In the genomic region with DNA sequence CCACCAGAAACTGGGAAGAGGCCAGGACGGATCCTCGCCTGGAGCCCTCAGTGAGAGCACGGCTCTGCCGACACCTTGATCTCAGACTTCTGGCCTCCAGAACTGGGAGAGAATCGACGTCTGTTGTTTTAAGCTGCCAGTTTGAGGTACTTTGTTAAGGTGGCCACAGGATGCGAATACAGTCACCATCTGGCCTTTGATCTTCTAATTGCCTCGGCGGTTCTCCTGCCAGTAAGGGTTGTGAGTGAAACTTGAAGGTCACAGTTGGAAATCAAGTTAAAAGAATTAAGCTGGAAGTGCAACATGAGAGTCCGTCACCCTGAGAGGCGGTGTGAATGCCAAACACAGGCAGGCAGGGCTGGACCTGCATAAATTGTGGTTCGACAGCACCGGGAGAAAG, we compare ENCODE assay signal across 25 cellular contexts. TPM values are rescaled to one million over a fixed set of nuclear protein-coding genes. Genes with fewer than 3 reads are reported as not detected.
A peak's percentile ranks its signal among the peaks of the same experiment; 100 is the strongest.
DNase-seq lines count a peak whose midpoint lies in the region; FAIRE-seq and TF ChIP-seq lines count a peak whose summit lies in the region.
"Had no signal": no experiment of that assay in that cellular context is flagged by ENCODE, and none has a peak within 500 bp of the region (broad histone marks: within the 10 kb centered on the region; RNA-seq: fewer than 3 reads in every experiment).

No MANE protein-coding gene starts in this region.

- no peak overlapping the region for H4K5ac ChIP-seq in H1 (ENCODE audit: insufficient read length, low read depth, low read length)

- no peaks in the 10 kb centered on the region for H3K9me3 ChIP-seq in BLaER1
- H3K9me3 ChIP-seq in HUES48 (ENCODE audit: control insufficient read depth, insufficient read depth, low read length): no peaks in the 10 kb centered on the region
- H3K9me3 ChIP-seq in H1 (ENCODE audit: insufficient read depth in 2 of 2, low read depth in 1 of 2, low read length in 1 of 2): no peaks in the 10 kb centered on the region
- H3K9me3 ChIP-seq in osteoblast (ENCODE audit: low read depth, low read length): no peaks in the 10 kb centered on the region
- H3K9me3 ChIP-seq in adrenal gland (replicated peaks in 1 of 3): no peaks in the 10 kb centered on the region
- H3K9me3 ChIP-seq in SJCRH30 (replicated peaks): no peaks in the 10 kb centered on the region
- H3K9me3 ChIP-seq: A549, MG63 had no signal

- DNase-seq in H1 (ENCODE audit: low read depth in 1 of 2, low spot score in 2 of 2) (no peak), osteoblast (ENCODE audit: insufficient read length, low spot score, missing footprints) (peak; percentile 17), adrenal gland (no peak), SJCRH30 (no peak), GM13976 (ENCODE audit: low spot score) (no peak), islet precursor cell (no peak)
- DNase-seq: activated CD4-positive, alpha-beta T cell treated with anti-CD3 and anti-CD28 coated beads for 36 hours; activated CD8-positive, alpha-beta T cell treated with anti-CD3 and anti-CD28 coated beads, Interleukin-2, amount 10 ng/mL, durations not matched to agents 7 days and 5 days; activated naive CD4-positive, alpha-beta T cell treated with anti-CD3 and anti-CD28 coated beads, Interleukin-2, amount 50 U/mL, for 16 hours; amniotic stem cell; CD4-positive, alpha-beta memory T cell; GOT3; KG1; left ventricle myocardium superior; MG63; NCI-H1105; NCI-H187 treated with DMSO at 0.1 percent for 48 hours; NCI-H524 treated with DMSO at 0.1 percent for 48 hours; SHP77; stimulated activated CD4-positive, alpha-beta T cell treated with anti-CD3 and anti-CD28 coated beads, Interleukin-15, amount 100 ng/mL, for 24 hours had no signal

- TF ChIP-seq CTCF in H1 (IDR thresholded peaks at IDR 0.05; ENCODE audit: control extremely low read depth in 1 of 3, insufficient read depth in 1 of 3, low read depth in 1 of 3, low read length in 3 of 3): no peak
- TF ChIP-seq CTCF in osteoblast (IDR thresholded peaks at IDR 0.05; ENCODE audit: extremely low read depth, low read depth, low read length): no peak
- TF ChIP-seq CTCF in adrenal gland (IDR thresholded peaks at IDR 0.05): no peak
- TF ChIP-seq CTCF in GM13976 (IDR thresholded peaks at IDR 0.05; ENCODE audit: borderline replicate concordance, control extremely low read depth, extremely low read depth, insufficient read depth, missing control alignments): no peak

- POLR2A ChIA-PET in H1 (lab: Charles Lee; ENCODE audit: partially characterized antibody): no interaction called here

- no peak overlapping the region for H3K18ac ChIP-seq in H1 (ENCODE audit: extremely low read depth, low read length)

- 64% methylated on average over 13 of the region's 13 CpGs; no CpG with 5 or more reads in 1 of the 2 experiments for WGBS in H1 (ENCODE audit: extremely low coverage in 1 of 2, insufficient coverage in 1 of 2, insufficient read length in 1 of 2, insufficient replicate concordance in 2 of 2, low coverage in 1 of 2, low lambda C conversion rate in 2 of 2, missing lambda C conversion rate in 1 of 2), 2 experiments
- 79 to 89% (median 82%) methylated on average over 9 to 13 of the region's 13 CpGs for WGBS in adrenal gland, 4 donors

- no peak for TF ChIP-seq RAD21 in H1 (IDR thresholded peaks at IDR 0.05 in 1 of 2, conservative IDR thresholded peaks at IDR 0.05 in 1 of 2; ENCODE audit: low read depth in 2 of 2, low read length in 2 of 2)

- H3K79me1 ChIP-seq in H1 (ENCODE audit: low read depth, low read length): no peaks in the 10 kb centered on the region; the same call in 1 of the 2 replicates

- TF ChIP-seq POLR2A in H1 (IDR thresholded peaks at IDR 0.05; ENCODE audit: control extremely low read depth in 1 of 2, low read depth in 2 of 2, low read length in 2 of 2) (no peak), adrenal gland (IDR thresholded peaks at IDR 0.05) (no peak)

- H2BK12ac ChIP-seq in H1 (ENCODE audit: low read depth, low read length): no peak overlapping the region

- H3K4ac ChIP-seq in H1 (replicated peaks; ENCODE audit: insufficient read length, low read depth, low read length): no peak overlapping the region

- no peak overlapping the region for H4K91ac ChIP-seq in H1 (replicated peaks; ENCODE audit: insufficient read length, low read length)

- no peak overlapping the region for H3K14ac ChIP-seq in H1 (ENCODE audit: insufficient read length)

- no peak overlapping the region for H3K23ac ChIP-seq in H1 (ENCODE audit: insufficient read length)

- H3K27ac ChIP-seq in BLaER1: no peak overlapping the region
- H3K27ac ChIP-seq in HUES48 (ENCODE audit: low read depth, low read length): peak overlapping the region; percentile 43
- H3K27ac ChIP-seq in H1 (ENCODE audit: low read depth, low read length): no peak overlapping the region
- no peak overlapping the region for H3K27ac ChIP-seq in osteoblast (ENCODE audit: low read depth, low read length)
- no peak overlapping the region for H3K27ac ChIP-seq in adrenal gland
- H3K27ac ChIP-seq in SJCRH30: no peak overlapping the region
- H3K27ac ChIP-seq: A549 had no signal

- no peak for FAIRE-seq in H1 (lab: Jason Lieb, UNC)
- FAIRE-seq: A549, GM19239, HTR-8/SVneo had no signal

- no peak overlapping the region for H4K8ac ChIP-seq in H1 (ENCODE audit: extremely low read depth, insufficient read depth, low read length)

- CTCF ChIA-PET in H1 (lab: Charles Lee; ENCODE audit: partially characterized antibody): interaction anchor here (1.2 kb wide), 1 partner anchor 18 kb away, joined by 3 read pairs; no protein-coding TSS in a partner anchor

- intact Hi-C loops in adrenal gland (cut with DNase I): no loop called here

- H3K56ac ChIP-seq in H1 (replicated peaks; ENCODE audit: insufficient read length, low read depth, low read length): no peak overlapping the region

- H3K79me2 ChIP-seq in H1 (ENCODE audit: control insufficient read depth in 1 of 2, insufficient read depth in 2 of 2, low read length in 2 of 2) (no peaks in the 10 kb centered on the region), osteoblast (ENCODE audit: insufficient read depth, low read length) (peaks cover 17% of the 10 kb centered on the region)

- no peak for TF ChIP-seq EP300 in H1 (IDR thresholded peaks at IDR 0.05; ENCODE audit: borderline replicate concordance in 1 of 2, low read depth in 2 of 2, low read length in 2 of 2)

- H3K4me3 ChIP-seq in BLaER1 (no peak overlapping the region), HUES48 (ENCODE audit: low read depth, low read length) (no peak overlapping the region), H1 (ENCODE audit: extremely low read depth in 1 of 4, insufficient read depth in 2 of 4, low read depth in 3 of 4, low read length in 4 of 4) (no peak overlapping the region), osteoblast (ENCODE audit: insufficient read depth, low read length) (no peak overlapping the region), adrenal gland (no peak overlapping the region), SJCRH30 (no peak overlapping the region)
- H3K4me3 ChIP-seq: A549, MG63 had no signal

- no peak overlapping the region for H2BK120ac ChIP-seq in H1 (replicated peaks; ENCODE audit: low read depth, low read length)

- no peaks in the 10 kb centered on the region for H3K36me3 ChIP-seq in BLaER1
- no peaks in the 10 kb centered on the region for H3K36me3 ChIP-seq in HUES48 (ENCODE audit: control insufficient read depth, insufficient read depth, low read length)
- H3K36me3 ChIP-seq in H1 (ENCODE audit: control insufficient read depth in 2 of 4, insufficient read depth in 4 of 4, low read length in 3 of 4): no peaks in the 10 kb centered on the region
- no peaks in the 10 kb centered on the region for H3K36me3 ChIP-seq in osteoblast (ENCODE audit: insufficient read depth, low read length)
- H3K36me3 ChIP-seq in adrenal gland (replicated peaks in 1 of 2): no peaks in the 10 kb centered on the region
- H3K36me3 ChIP-seq in SJCRH30: no peaks in the 10 kb centered on the region

- H3K4me2 ChIP-seq in BLaER1: peak overlapping the region; percentile 58
- H3K4me2 ChIP-seq in H1 (ENCODE audit: insufficient read depth in 1 of 2, low read depth in 2 of 2, low read length in 2 of 2): no peak overlapping the region; a peak in 1 of 4 replicates
- no peak overlapping the region for H3K4me2 ChIP-seq in osteoblast (ENCODE audit: insufficient read depth, low read length)
- H3K4me2 ChIP-seq: A549 had no signal

- H3K27me3 ChIP-seq in BLaER1 (peaks cover 31% of the 10 kb centered on the region), HUES48 (ENCODE audit: control insufficient read depth, insufficient read depth, low read length) (no peaks in the 10 kb centered on the region), H1 (replicated peaks in 1 of 4; ENCODE audit: control insufficient read depth in 3 of 4, extremely low read depth in 1 of 4, insufficient read depth in 3 of 4, low read length in 3 of 4) (no peaks in the 10 kb centered on the region), osteoblast (ENCODE audit: insufficient read depth, low read length) (no peaks in the 10 kb centered on the region), adrenal gland (no peaks in the 10 kb centered on the region), SJCRH30 (no peaks in the 10 kb centered on the region)
- H3K27me3 ChIP-seq: MG63 had no signal

- H3K9ac ChIP-seq in BLaER1 (no peak overlapping the region), HUES48 (ENCODE audit: low read depth, low read length) (no peak overlapping the region), H1 (replicated peaks in 1 of 4; ENCODE audit: extremely low read depth in 1 of 4, low read depth in 3 of 4, low read length in 3 of 4) (no peak overlapping the region)

- H4K20me1 ChIP-seq in BLaER1 (peaks cover 19% of the 10 kb centered on the region), H1 (replicated peaks in 1 of 2; ENCODE audit: control insufficient read depth in 1 of 2, insufficient read depth in 2 of 2, low read length in 2 of 2) (no peaks in the 10 kb centered on the region), osteoblast (ENCODE audit: insufficient read depth, low read length) (peaks cover 2% of the 10 kb centered on the region)

- H2AFZ ChIP-seq in H1 (ENCODE audit: low read length) (no peak overlapping the region), osteoblast (ENCODE audit: low read length) (no peak overlapping the region)

- no peak overlapping the region for H2AK5ac ChIP-seq in H1 (ENCODE audit: low read depth, low read length)

- H3K4me1 ChIP-seq in BLaER1 (peaks cover 42% of the 10 kb centered on the region), HUES48 (ENCODE audit: control insufficient read depth, insufficient read depth, low read length) (peaks cover 7% of the 10 kb centered on the region; the same call in 1 of the 2 replicates), H1 (replicated peaks in 1 of 4; ENCODE audit: control insufficient read depth in 3 of 4, insufficient read depth in 4 of 4, low read length in 3 of 4) (peaks cover 3 to 11% (median 5%) of the 10 kb centered on the region in 4 experiments), osteoblast (ENCODE audit: insufficient read depth, low read length) (no peaks in the 10 kb centered on the region), adrenal gland (replicated peaks in 1 of 2) (peaks cover 0 to 7% of the 10 kb centered on the region in 2 donors), SJCRH30 (no peaks in the 10 kb centered on the region)
- H3K4me1 ChIP-seq: A549 had no signal

- no peak overlapping the region for H2BK20ac ChIP-seq in H1 (ENCODE audit: low read length)

- no peak overlapping the region for H2BK15ac ChIP-seq in H1 (ENCODE audit: low read length)

- H3K23me2 ChIP-seq in H1 (ENCODE audit: low read depth, low read length): no peaks in the 10 kb centered on the region

- no peak overlapping the region for H2BK5ac ChIP-seq in H1 (ENCODE audit: low read depth, low read length)

- in situ Hi-C loops in GM13976 (cut with MboI; ENCODE audit: low sequenced_read_pairs, unreplicated experiment): no loop called here

RNA-seq across cellular contexts. Expression of a gene that starts 27.9 kb away (rescaled TPM):
- 18.6 and 19.4 TPM in 2 replicates for total RNA-seq in H1 (2021; fragmentation: NEBNext Ultra II Directional; extraction: Animal tissue kit (Norgen Biotek cat#: 25700))
- polyA plus RNA-seq in H1 (2011; rRNA removed): 14.5 and 18.4 TPM in 2 replicates
- 17.5 TPM for polyA plus RNA-seq in H1 (2011; cell fraction: cytosol; rRNA removed)
- 14.7 TPM for polyA plus RNA-seq in H1 (2011; cell fraction: nucleus; rRNA removed)
- polyA plus RNA-seq in H1 (2012, experiment 1 of 2): 10.9 to 16.8 TPM (median 14.0 TPM) in 4 replicates
- polyA plus RNA-seq in H1 (2012, experiment 2 of 2): 10.7 TPM
- polyA plus RNA-seq in H1 (2013, experiment 1 of 2): 7.5 TPM
- 7.3 TPM for polyA plus RNA-seq in H1 (2013, experiment 2 of 2)
- polyA minus RNA-seq in H1 (2011; rRNA and poly(A)+ RNA removed): 7.6 and 7.7 TPM in 2 replicates
- 5.4 TPM for polyA minus RNA-seq in H1 (2011; cell fraction: cytosol; rRNA and poly(A)+ RNA removed)
- 2.2 TPM for polyA minus RNA-seq in H1 (2011; cell fraction: nucleus; rRNA and poly(A)+ RNA removed)
- 24.5 and 29.3 TPM in 2 replicates for total RNA-seq in osteoblast
- total RNA-seq in adrenal gland: 10 to 100 TPM; 17.1 to 77.6 (median 58.5) TPM
- polyA plus RNA-seq in adrenal gland: 10 to 100 TPM; 16.9 to 42.5 (median 23.8) TPM
- total RNA-seq in SJCRH30 (2014; rRNA removed; shearing (Covaris generic)): not detected in 2 replicates

Comparison
In these comparisons a context has a peak if more than half of its experiments do, and no peak if none do; other contexts are left out.
1. RNA of a gene that starts 27.9 kb away (total RNA-seq): 17.1 to 77.6 TPM in adrenal gland, 24.5 to 29.3 TPM in osteoblast and 18.6 to 19.4 TPM in H1; not detected in SJCRH30; every median in the first group is over 10 times any median in the second.